ENCODE assay signal across 8 cellular contexts in the genomic region with DNA sequence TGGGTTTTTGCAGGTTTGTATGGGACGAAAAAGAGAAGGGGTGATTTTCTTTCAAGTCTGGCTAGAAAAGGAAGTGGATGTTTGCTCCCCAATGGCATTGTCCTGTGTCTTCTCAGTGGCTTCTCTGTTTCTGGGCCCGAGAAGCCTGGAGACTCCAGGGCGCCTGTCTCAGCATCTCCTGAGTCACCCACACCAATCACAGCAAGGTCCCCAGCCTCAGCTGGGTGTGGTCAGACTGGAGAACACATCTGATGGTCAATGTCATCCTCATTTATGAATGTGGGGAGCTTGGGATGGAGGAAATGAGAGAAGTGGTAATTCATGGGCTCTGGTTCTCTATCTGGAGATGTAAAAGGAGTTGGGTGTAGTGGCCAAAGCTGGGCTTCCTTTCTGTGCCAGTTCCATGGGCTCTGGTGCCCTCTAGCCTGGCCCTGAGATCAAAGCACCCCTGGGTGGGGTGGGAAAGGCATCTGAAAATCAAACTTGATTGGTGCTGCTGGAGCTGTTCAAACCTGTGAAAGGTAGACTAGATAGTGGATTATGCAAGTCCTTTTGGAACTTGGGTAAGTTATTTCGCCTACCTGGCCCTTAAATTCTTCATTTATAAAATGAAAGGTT. TPM values are rescaled to one million over a fixed set of nuclear protein-coding genes. Genes with fewer than 3 reads are reported as not detected.
DNase-seq lines count a peak whose midpoint lies in the region; ATAC-seq and TF ChIP-seq lines count a peak whose summit lies in the region.

No MANE protein-coding gene starts in this region.

- no peak overlapping the region for H3K4me3 ChIP-seq in astrocyte of the spinal cord (ENCODE audit: low read depth, low read length)

- H3K27ac Mint-ChIP-seq in naive thymus-derived CD8-positive, alpha-beta T cell = peak overlapping the region in 1 of 10 donors; percentile 47

- peak; percentile 54 for TF ChIP-seq CTCF in astrocyte of the spinal cord (IDR thresholded peaks at IDR 0.05; ENCODE audit: low read depth, low read length)

- H3K4me1 Mint-ChIP-seq in naive thymus-derived CD8-positive, alpha-beta T cell = peaks cover 4 to 9% (median 6%) of the 10 kb centered on the region in 4 donors

- no peak for ATAC-seq in GM21529 (IDR thresholded peaks at IDR 0.05; ENCODE audit: unreplicated experiment)
- no peak for ATAC-seq in naive thymus-derived CD8-positive, alpha-beta T cell

- POLR2A ChIA-PET in naive thymus-derived CD8-positive, alpha-beta T cell (lab: Charles Lee) = no interaction called here
- POLR2A ChIA-PET in HEK293T (lab: Yijun Ruan, JAX) = no interaction called here

- in situ Hi-C loops in astrocyte of the spinal cord (cut with HindIII; ENCODE audit: low sequenced_read_pairs) = no loop called here

- H3K9me3 Mint-ChIP-seq in naive thymus-derived CD8-positive, alpha-beta T cell = no peaks in the 10 kb centered on the region

- H3K4me3 Mint-ChIP-seq in naive thymus-derived CD8-positive, alpha-beta T cell = no peak overlapping the region

- peak; percentile 46 for DNase-seq in DMS53 treated with DMSO at 0.1 percent for 48 hours (lab: John Stamatoyannopoulos, UW; ENCODE audit: unreplicated experiment)
- peak; percentile 43 for DNase-seq in LHCN-M2 (ENCODE audit: low read depth)
- no peak for DNase-seq in astrocyte of the spinal cord (ENCODE audit: low read depth, low spot score)
- DNase-seq in midbrain (lab: John Stamatoyannopoulos, UW) = peak; percentile 57
- DNase-seq in naive thymus-derived CD8-positive, alpha-beta T cell = no peak
- DNase-seq in NCI-H226 = no peak
- DNase-seq in HEK293T (ENCODE audit: extremely low spot score) = no peak

- H3K27me3 Mint-ChIP-seq in naive thymus-derived CD8-positive, alpha-beta T cell = peaks cover 0 to 2% (median 0%) of the 10 kb centered on the region in 5 donors

- CTCF ChIA-PET in HEK293T (lab: Yijun Ruan, JAX) = interaction anchor here (0.6 to 1.8 kb wide), 6 partner anchors 9 to 301 kb away, joined by 3 to 5 read pairs (median 3); no protein-coding TSS in a partner anchor

- no peaks in the 10 kb centered on the region for H3K36me3 Mint-ChIP-seq in naive thymus-derived CD8-positive, alpha-beta T cell

TF ChIP-seq in HEK293T, 16 proteins besides CTCF, POLR2A, EP300 and RAD21:
- TF ChIP-seq BHLHE40 (IDR thresholded peaks at IDR 0.05; ENCODE audit: borderline replicate concordance) = no peak
- TF ChIP-seq FOXM1 (IDR thresholded peaks at IDR 0.05; ENCODE audit: borderline replicate concordance) = no peak
- no peak for TF ChIP-seq SP1 (IDR thresholded peaks at IDR 0.05)
- no peak for TF ChIP-seq SUZ12 (IDR thresholded peaks at IDR 0.05)
- no peak for TF ChIP-seq ELF4 (IDR thresholded peaks at IDR 0.05)
- TF ChIP-seq FOXK2 (IDR thresholded peaks at IDR 0.05) = no peak
- TF ChIP-seq ZNF384 (IDR thresholded peaks at IDR 0.05) = no peak

RNA-seq across cellular contexts. Expression of a gene that starts 13.4 kb away (rescaled TPM):
- total RNA-seq in LHCN-M2 (2014; rRNA removed) = 1.9 and 3.8 TPM in 2 replicates
- polyA plus RNA-seq in LHCN-M2 (2012) = 0.53 TPM
- total RNA-seq in naive thymus-derived CD8-positive, alpha-beta T cell = 1 to 10 TPM; 2.9 TPM
- polyA plus RNA-seq in naive thymus-derived CD8-positive, alpha-beta T cell = 1 to 10 TPM in 2 of 3 donors, under 1 TPM in 1; 0.20 to 3.3 (median 1.7) TPM

RNA-seq across cellular contexts. Expression of a gene that starts 32.7 kb away (rescaled TPM):
- total RNA-seq in LHCN-M2 (2014; rRNA removed) = 756 and 812 TPM in 2 replicates
- polyA plus RNA-seq in LHCN-M2 (2012) = 1,356 TPM
- 1,000 to 10,000 TPM; 2,102 to 2,162 TPM for total RNA-seq in naive thymus-derived CD8-positive, alpha-beta T cell
- 1,000 to 10,000 TPM; 7,933 to 9,149 (median 9,080) TPM for polyA plus RNA-seq in naive thymus-derived CD8-positive, alpha-beta T cell

Comparison
In these comparisons a context has a peak if more than half of its experiments do, and no peak if none do; other contexts are left out.
1. DNase-seq: peak in DMS53 treated with DMSO at 0.1 percent for 48 hours (single experiment), LHCN-M2 (single experiment) and midbrain (single experiment); none in astrocyte of the spinal cord (single experiment), naive thymus-derived CD8-positive, alpha-beta T cell (0 of 10), NCI-H226 (single experiment) and HEK293T (single experiment).